ENCODE assay signal across 13 cellular contexts in the genomic region with DNA sequence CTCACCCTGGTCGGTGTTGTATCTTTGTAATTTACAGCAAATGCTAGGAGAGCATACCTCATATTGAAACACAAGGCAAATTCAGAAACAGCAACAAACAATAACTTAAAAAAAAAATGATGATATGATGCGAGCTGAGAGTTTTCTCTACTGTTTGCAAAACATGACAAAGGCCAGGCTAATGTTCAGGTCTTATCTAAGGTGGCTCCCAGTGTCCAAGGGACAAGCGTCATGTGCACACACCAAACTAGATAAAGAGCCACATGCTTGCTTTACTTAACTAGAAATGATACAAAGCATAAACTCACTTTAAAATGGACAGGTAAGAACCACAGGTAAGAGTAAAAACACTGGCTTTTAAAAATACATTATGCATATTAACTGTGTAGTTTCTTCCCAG.
A peak's percentile ranks its signal among the peaks of the same experiment; 100 is the strongest.
DNase-seq lines count a peak whose midpoint lies in the region; ATAC-seq and TF ChIP-seq lines count a peak whose summit lies in the region.
"Had no signal": no experiment of that assay in that cellular context is flagged by ENCODE, and none has a peak within 500 bp of the region (broad histone marks: within the 10 kb centered on the region; RNA-seq: fewer than 3 reads in every experiment).

No MANE protein-coding gene starts in this region.

- peaks cover 25% of the 10 kb centered on the region for H3K4me1 Mint-ChIP-seq in MCF 10A (ENCODE audit: insufficient read depth, unreplicated experiment)
- peaks cover 98% of the 10 kb centered on the region for H3K4me1 Mint-ChIP-seq in activated naive CD8-positive, alpha-beta T cell treated with anti-CD3 and anti-CD28 coated beads, Interleukin-2, amount 50 U/mL, for 24 hours
- peaks cover 65% of the 10 kb centered on the region for H3K4me1 Mint-ChIP-seq in mesothelial cell of epicardium

- H2AFZ ChIP-seq in mammary epithelial cell (ENCODE audit: low read depth, low read length) = no peak overlapping the region
- H2AFZ ChIP-seq: PC-9 had no signal

- POLR2A ChIA-PET in MCF 10A (lab: Yijun Ruan, JAX) = no interaction called here

- in situ Hi-C loops in mammary epithelial cell (cut with MboI; ENCODE audit: low sequenced_read_pairs in 2 of 2) = no loop called here

- no peak overlapping the region for H3K4me3 ChIP-seq in mammary epithelial cell (replicated peaks in 1 of 3; ENCODE audit: insufficient read depth in 1 of 3, low read depth in 2 of 3, low read length in 3 of 3)
- H3K4me3 ChIP-seq in testis = no peak overlapping the region
- H3K4me3 ChIP-seq: PC-9 had no signal

- H3K27ac Mint-ChIP-seq in MCF 10A (ENCODE audit: low read depth, unreplicated experiment) (peak overlapping the region; percentile 72), mesothelial cell of epicardium (peak overlapping the region; percentile 70)
- peak overlapping the region; percentile 83 for H3K27ac Mint-ChIP-seq in activated naive CD8-positive, alpha-beta T cell treated with anti-CD3 and anti-CD28 coated beads, Interleukin-2, amount 50 U/mL, for 24 hours

- ATAC-seq in activated naive CD8-positive, alpha-beta T cell treated with anti-CD3 and anti-CD28 coated beads, Interleukin-2, amount 50 U/mL, for 24 hours = no peak
- no peak for ATAC-seq in HG02588 (IDR thresholded peaks at IDR 0.05; ENCODE audit: unreplicated experiment)
- no peak for ATAC-seq in GM21737 (IDR thresholded peaks at IDR 0.05; ENCODE audit: unreplicated experiment)
- ATAC-seq: esophagus mucosa had no signal

- no peak overlapping the region for H3K27ac ChIP-seq in mammary epithelial cell (ENCODE audit: insufficient read depth, low read depth, low read length)
- H3K27ac ChIP-seq in testis = peak overlapping the region; percentile 10 to 57
- H3K27ac ChIP-seq: PC-9 had no signal

- H3K9me3 Mint-ChIP-seq in MCF 10A (ENCODE audit: unreplicated experiment) = no peaks in the 10 kb centered on the region
- peaks cover 8% of the 10 kb centered on the region for H3K9me3 Mint-ChIP-seq in activated naive CD8-positive, alpha-beta T cell treated with anti-CD3 and anti-CD28 coated beads, Interleukin-2, amount 50 U/mL, for 24 hours
- H3K9me3 Mint-ChIP-seq in mesothelial cell of epicardium = no peaks in the 10 kb centered on the region

- TF ChIP-seq CTCF in MCF 10A (IDR thresholded peaks at IDR 0.05; ENCODE audit: unreplicated experiment) (no peak), mammary epithelial cell (conservative IDR thresholded peaks at IDR 0.05 in 1 of 2, IDR thresholded peaks at IDR 0.05 in 1 of 2; ENCODE audit: extremely low read depth in 1 of 2, insufficient read depth in 1 of 2, low read depth in 1 of 2, low read length in 2 of 2) (no peak), mesothelial cell of epicardium (IDR thresholded peaks at IDR 0.05; ENCODE audit: unreplicated experiment) (no peak), testis (IDR thresholded peaks at IDR 0.05) (no peak)

- H3K4me2 ChIP-seq in mammary epithelial cell (ENCODE audit: insufficient read depth, low read depth, low read length) = no peak overlapping the region

- H3K36me3 Mint-ChIP-seq in MCF 10A (ENCODE audit: insufficient read depth, unreplicated experiment) (no peaks in the 10 kb centered on the region), mesothelial cell of epicardium (no peaks in the 10 kb centered on the region)
- H3K36me3 Mint-ChIP-seq in activated naive CD8-positive, alpha-beta T cell treated with anti-CD3 and anti-CD28 coated beads, Interleukin-2, amount 50 U/mL, for 24 hours (ENCODE audit: low read depth) = peaks cover 9% of the 10 kb centered on the region

- TF ChIP-seq POLR2A in testis (IDR thresholded peaks at IDR 0.05) = no peak

- H3K4me3 Mint-ChIP-seq in MCF 10A (ENCODE audit: unreplicated experiment) (no peak overlapping the region), mesothelial cell of epicardium (no peak overlapping the region)
- no peak overlapping the region for H3K4me3 Mint-ChIP-seq in activated naive CD8-positive, alpha-beta T cell treated with anti-CD3 and anti-CD28 coated beads, Interleukin-2, amount 50 U/mL, for 24 hours

- H3K9ac ChIP-seq in mammary epithelial cell (ENCODE audit: insufficient read depth, low read length) = no peak overlapping the region

- H3K27me3 ChIP-seq in mammary epithelial cell (ENCODE audit: insufficient read depth, low read length) (no peaks in the 10 kb centered on the region), testis (no peaks in the 10 kb centered on the region)

- no peaks in the 10 kb centered on the region for H3K79me2 ChIP-seq in mammary epithelial cell (ENCODE audit: insufficient read depth, low read length)

- no peak for DNase-seq in MCF 10A (ENCODE audit: unreplicated experiment)
- no peak for DNase-seq in mammary epithelial cell
- no peak for DNase-seq in activated naive CD8-positive, alpha-beta T cell treated with anti-CD3 and anti-CD28 coated beads, Interleukin-2, amount 50 U/mL, for 24 hours
- no peak for DNase-seq in mesothelial cell of epicardium (ENCODE audit: low spot score in 2 of 2, unreplicated experiment in 2 of 2)
- peak; percentile 32 for DNase-seq in testis
- no peak for DNase-seq in effector CD4-positive, alpha-beta T cell
- DNase-seq: cortex of kidney, DMS153, NCI-H345, PC-9 had no signal

- no TSS peak for BruUV-seq in MCF 10A (replicated peaks; lab: Mats Ljungman, UMichigan)
- BruUV-seq in mammary epithelial cell (replicated peaks; lab: Mats Ljungman, UMichigan) = no TSS peak

- no peaks in the 10 kb centered on the region for H3K27me3 Mint-ChIP-seq in MCF 10A (ENCODE audit: insufficient read depth, unreplicated experiment)
- no peaks in the 10 kb centered on the region for H3K27me3 Mint-ChIP-seq in activated naive CD8-positive, alpha-beta T cell treated with anti-CD3 and anti-CD28 coated beads, Interleukin-2, amount 50 U/mL, for 24 hours
- H3K27me3 Mint-ChIP-seq in mesothelial cell of epicardium (ENCODE audit: low read depth) = no peaks in the 10 kb centered on the region

- WGBS in mammary epithelial cell (ENCODE audit: low coverage, missing lambda C conversion rate) = 100% methylated on average over 2 of the region's 3 CpGs
- WGBS in testis, 2 donors = 71 to 80% methylated on average over 3 of the region's 3 CpGs

- intact Hi-C loops in MCF 10A (cut with micrococcal nuclease) (no loop called here), mammary epithelial cell (cut with micrococcal nuclease) (no loop called here), testis (cut with DNase I; ENCODE audit: low total_unique reads) (no loop called here)

- H3K9me3 ChIP-seq in mammary epithelial cell (replicated peaks; ENCODE audit: insufficient read depth, low read length) (no peaks in the 10 kb centered on the region), testis (no peaks in the 10 kb centered on the region)

- H3K4me1 ChIP-seq in mammary epithelial cell (ENCODE audit: insufficient read depth, low read length) = no peaks in the 10 kb centered on the region
- peaks cover 30% of the 10 kb centered on the region for H3K4me1 ChIP-seq in testis

- no peaks in the 10 kb centered on the region for H4K20me1 ChIP-seq in mammary epithelial cell (ENCODE audit: insufficient read depth, low read length)

- dilution Hi-C loops in mammary epithelial cell (cut with HindIII; ENCODE audit: low sequenced_read_pairs) = no loop called here

- CTCF ChIA-PET in MCF 10A (lab: Yijun Ruan, JAX) (interaction anchor here (0.6 kb wide), 1 partner anchor 110 kb away, joined by 3 read pairs; no protein-coding TSS in a partner anchor), mammary epithelial cell (lab: Charles Lee; ENCODE audit: low non-redundant PET) (no interaction called here)

- H3K36me3 ChIP-seq in mammary epithelial cell (ENCODE audit: insufficient read depth, low read length) (no peaks in the 10 kb centered on the region), testis (ENCODE audit: low read depth, missing control alignments) (no peaks in the 10 kb centered on the region)
